ENCODE assay signal across 1 cellular context in genomic region chr3:143001369-143002082, GRCh38.
A peak's percentile ranks its signal among the peaks of the same experiment; 100 is the strongest.
TF ChIP-seq lines count a peak whose summit lies in the region.

Gene U2SURP, plus strand, starts transcription at chr3:143001570. Its CDS starts 59 bp downstream, at chr3:143001629.

TF ChIP-seq in GM12878, 131 proteins besides CTCF, POLR2A, EP300 and RAD21 (continued from another document and continues in another):
- peak; percentile 35 for TF ChIP-seq ZNF687 (IDR thresholded peaks at IDR 0.05)
- TF ChIP-seq CBX3 (IDR thresholded peaks at IDR 0.05; ENCODE audit: borderline replicate concordance, low read depth), result no peak
- TF ChIP-seq BACH1 (IDR thresholded peaks at IDR 0.05; ENCODE audit: borderline replicate concordance), result peak; percentile 38; the same call in 1 of the 2 replicates
- peak; percentile 22; the same call in 1 of the 2 replicates for TF ChIP-seq REST (IDR thresholded peaks at IDR 0.05; ENCODE audit: low read depth, low read length)
- TF ChIP-seq IKZF2 (IDR thresholded peaks at IDR 0.05), result peak; percentile 72 to 79
- TF ChIP-seq DPF2 (IDR thresholded peaks at IDR 0.05), result peak; percentile 67; the same call in 1 of the 2 replicates
- TF ChIP-seq ESRRA (IDR thresholded peaks at IDR 0.05; ENCODE audit: low read length), result peak; percentile 72; the same call in 1 of the 2 replicates
- TF ChIP-seq PML (IDR thresholded peaks at IDR 0.05; ENCODE audit: low read length), result peak; percentile 94
- no peak for TF ChIP-seq NRF1 (conservative IDR thresholded peaks at IDR 0.05; ENCODE audit: low read depth, low read length)
- TF ChIP-seq ZNF24 (IDR thresholded peaks at IDR 0.05), result peak; percentile 49
- peak; percentile 49; the same call in 1 of the 2 replicates for TF ChIP-seq ZBTB11 (CRISPR knock-in tag; IDR thresholded peaks at IDR 0.05)
- peak; percentile 89 for TF ChIP-seq GABPA (IDR thresholded peaks at IDR 0.05; ENCODE audit: low read depth)
- no peak for TF ChIP-seq BCL3 (IDR thresholded peaks at IDR 0.05; ENCODE audit: borderline replicate concordance, insufficient read depth, low read depth, low read length, poor library complexity, severe bottlenecking)
- peak; percentile 95 for TF ChIP-seq USF1 (IDR thresholded peaks at IDR 0.05; ENCODE audit: borderline replicate concordance, extremely low read length, insufficient read depth, low read depth, low read length)
- TF ChIP-seq NKRF (conservative IDR thresholded peaks at IDR 0.05), result no peak; the same call in 1 of the 2 replicates
- peak; percentile 66 for TF ChIP-seq ATF7 (IDR thresholded peaks at IDR 0.05; ENCODE audit: low read depth)
- no peak for TF ChIP-seq RBBP5 (conservative IDR thresholded peaks at IDR 0.05)
- peak; percentile 73; the same call in 1 of the 2 replicates for TF ChIP-seq TARDBP (IDR thresholded peaks at IDR 0.05; ENCODE audit: borderline replicate concordance)
- TF ChIP-seq RCOR1 (conservative IDR thresholded peaks at IDR 0.05; ENCODE audit: low read depth, low read length), result 0 out of 2 replicates have a peak, but pooled peaks have one; percentile 89
- no peak for TF ChIP-seq YBX1 (IDR thresholded peaks at IDR 0.05)
- TF ChIP-seq POLR2AphosphoS5 (IDR thresholded peaks at IDR 0.05; ENCODE audit: low read length), result peak; percentile 93
- TF ChIP-seq EGR1 (IDR thresholded peaks at IDR 0.05; ENCODE audit: borderline replicate concordance in 1 of 2, low read depth in 2 of 2, low read length in 2 of 2), result 0 out of 3 replicates have a peak, but pooled peaks of 1 of the 2 experiments have one; percentile 55
- TF ChIP-seq HCFC1 (IDR thresholded peaks at IDR 0.05; ENCODE audit: low read length), result peak; percentile 82
- no peak for TF ChIP-seq ZBED1 (IDR thresholded peaks at IDR 0.05; ENCODE audit: borderline replicate concordance)
- no peak for TF ChIP-seq TCF3 (IDR thresholded peaks at IDR 0.05; ENCODE audit: borderline replicate concordance, insufficient read depth, low read depth, low read length)
- TF ChIP-seq KLF5 (IDR thresholded peaks at IDR 0.05; ENCODE audit: partially characterized antibody), result no peak
- TF ChIP-seq ZBTB40 (IDR thresholded peaks at IDR 0.05; ENCODE audit: borderline replicate concordance), result peak; percentile 89
- TF ChIP-seq EZH2 (IDR thresholded peaks at IDR 0.05; ENCODE audit: borderline replicate concordance, control insufficient read depth, low read depth, low read length), result no peak
- no peak for TF ChIP-seq BMI1 (IDR thresholded peaks at IDR 0.05; ENCODE audit: borderline replicate concordance)
- TF ChIP-seq E2F8 (IDR thresholded peaks at IDR 0.05; ENCODE audit: low read depth, partially characterized antibody), result peak; percentile 81
